ENCODE assay signal across 8 cellular contexts in the genomic region with DNA sequence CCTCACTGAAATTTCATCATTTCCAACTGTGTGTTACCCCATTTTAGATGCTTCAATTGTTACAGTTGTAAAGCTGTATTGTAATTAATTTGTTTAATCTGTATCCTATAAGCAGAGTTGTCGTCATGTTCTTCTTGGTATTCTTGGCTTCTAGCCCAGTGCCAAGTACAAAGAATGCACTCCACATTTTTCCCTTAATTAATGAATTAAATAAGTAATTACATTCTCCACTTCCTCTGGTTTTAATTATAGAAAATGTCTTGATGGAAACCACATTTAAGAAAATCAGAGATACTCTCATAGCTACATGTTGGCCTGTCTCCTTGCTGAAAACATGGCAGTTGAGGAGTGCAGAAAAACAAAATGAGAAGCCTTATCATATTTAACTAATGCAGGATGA. TPM values are rescaled to one million over a fixed set of nuclear protein-coding genes. Genes with fewer than 3 reads are reported as not detected.
DNase-seq lines count a peak whose midpoint lies in the region; ATAC-seq and TF ChIP-seq lines count a peak whose summit lies in the region.

No MANE protein-coding gene starts in this region.

- POLR2A ChIA-PET in activated naive CD8-positive, alpha-beta T cell treated with anti-CD3 and anti-CD28 coated beads, Interleukin-2, amount 10 ng/mL, durations not matched to agents 7 days and 5 days (lab: Charles Lee): interaction anchor here (1.1 to 1.3 kb wide), 5 partner anchors 57 to 193 kb away, joined by 3 to 8 read pairs (median 6); partner anchors contain the start of gene KRAS

- H3K4me1 Mint-ChIP-seq in activated naive CD8-positive, alpha-beta T cell treated with anti-CD3 and anti-CD28 coated beads, Interleukin-2, amount 10 ng/mL, durations not matched to agents 7 days and 5 days: peaks cover 15% of the 10 kb centered on the region
- H3K4me1 Mint-ChIP-seq in type B pancreatic cell (ENCODE audit: unreplicated experiment): peaks cover 4% of the 10 kb centered on the region

- peaks cover 6% of the 10 kb centered on the region for H3K4me1 ChIP-seq in cardiac muscle cell (ENCODE audit: low read depth)
- H3K4me1 ChIP-seq in right atrium auricular region: peaks cover 0 to 19% of the 10 kb centered on the region in 2 donors
- peaks cover 18% of the 10 kb centered on the region for H3K4me1 ChIP-seq in lower lobe of right lung

- no peak for ATAC-seq in activated naive CD8-positive, alpha-beta T cell treated with anti-CD3 and anti-CD28 coated beads, Interleukin-2, amount 10 ng/mL, durations not matched to agents 7 days and 5 days (ENCODE audit: low read depth)
- no peak for ATAC-seq in lower lobe of right lung
- ATAC-seq in HG02852 (IDR thresholded peaks at IDR 0.05; ENCODE audit: unreplicated experiment): no peak

- H3K36me3 ChIP-seq in cardiac muscle cell (no peaks in the 10 kb centered on the region), right atrium auricular region (no peaks in the 10 kb centered on the region), lower lobe of right lung (no peaks in the 10 kb centered on the region)

- no peak for TF ChIP-seq CTCF in cardiac muscle cell (IDR thresholded peaks at IDR 0.05; ENCODE audit: low read depth, low read length)
- no peak for TF ChIP-seq CTCF in right atrium auricular region (IDR thresholded peaks at IDR 0.05)
- no peak for TF ChIP-seq CTCF in lower lobe of right lung (IDR thresholded peaks at IDR 0.05)
- TF ChIP-seq CTCF in type B pancreatic cell (conservative IDR thresholded peaks at IDR 0.05): no peak

- H3K27ac Mint-ChIP-seq in activated naive CD8-positive, alpha-beta T cell treated with anti-CD3 and anti-CD28 coated beads, Interleukin-2, amount 10 ng/mL, durations not matched to agents 7 days and 5 days: peak overlapping the region; percentile 93
- peak overlapping the region; percentile 97 for H3K27ac Mint-ChIP-seq in type B pancreatic cell

- intact Hi-C loops in lower lobe of right lung (cut with DNase I): no loop called here
- intact Hi-C loops in posterior vena cava (cut with DNase I): no loop called here

- H3K27me3 ChIP-seq in cardiac muscle cell: no peaks in the 10 kb centered on the region
- H3K27me3 ChIP-seq in right atrium auricular region: no peaks in the 10 kb centered on the region
- H3K27me3 ChIP-seq in lower lobe of right lung (ENCODE audit: low read depth): no peaks in the 10 kb centered on the region

- H3K27ac ChIP-seq in cardiac muscle cell: no peak overlapping the region
- no peak overlapping the region for H3K27ac ChIP-seq in right atrium auricular region
- H3K27ac ChIP-seq in lower lobe of right lung: peak overlapping the region; percentile 94

- H3K4me3 Mint-ChIP-seq in activated naive CD8-positive, alpha-beta T cell treated with anti-CD3 and anti-CD28 coated beads, Interleukin-2, amount 10 ng/mL, durations not matched to agents 7 days and 5 days: peak overlapping the region; percentile 95
- peak overlapping the region; percentile 98 for H3K4me3 Mint-ChIP-seq in type B pancreatic cell

- no peak for DNase-seq in cardiac muscle cell (ENCODE audit: low read depth in 1 of 2, low spot score in 1 of 2)
- DNase-seq in right atrium auricular region (ENCODE audit: low spot score): no peak
- DNase-seq in activated naive CD8-positive, alpha-beta T cell treated with anti-CD3 and anti-CD28 coated beads, Interleukin-2, amount 10 ng/mL, durations not matched to agents 7 days and 5 days: no peak
- no peak for DNase-seq in lower lobe of right lung
- DNase-seq in type B pancreatic cell (ENCODE audit: extremely low spot score, unreplicated experiment): no peak
- no peak for DNase-seq in COLO668 (lab: John Stamatoyannopoulos, UW; ENCODE audit: unreplicated experiment)
- DNase-seq in posterior vena cava (ENCODE audit: low spot score): no peak

- H3K9me3 Mint-ChIP-seq in activated naive CD8-positive, alpha-beta T cell treated with anti-CD3 and anti-CD28 coated beads, Interleukin-2, amount 10 ng/mL, durations not matched to agents 7 days and 5 days: no peaks in the 10 kb centered on the region
- no peaks in the 10 kb centered on the region for H3K9me3 Mint-ChIP-seq in type B pancreatic cell

- H3K9me3 ChIP-seq in cardiac muscle cell (ENCODE audit: low read depth) (no peaks in the 10 kb centered on the region), right atrium auricular region (no peaks in the 10 kb centered on the region), lower lobe of right lung (no peaks in the 10 kb centered on the region)

- H3K27me3 Mint-ChIP-seq in activated naive CD8-positive, alpha-beta T cell treated with anti-CD3 and anti-CD28 coated beads, Interleukin-2, amount 10 ng/mL, durations not matched to agents 7 days and 5 days: peaks cover 2% of the 10 kb centered on the region
- no peaks in the 10 kb centered on the region for H3K27me3 Mint-ChIP-seq in type B pancreatic cell

- peaks cover 1% of the 10 kb centered on the region for H3K36me3 Mint-ChIP-seq in activated naive CD8-positive, alpha-beta T cell treated with anti-CD3 and anti-CD28 coated beads, Interleukin-2, amount 10 ng/mL, durations not matched to agents 7 days and 5 days
- no peaks in the 10 kb centered on the region for H3K36me3 Mint-ChIP-seq in type B pancreatic cell

- H3K4me3 ChIP-seq in cardiac muscle cell (peak overlapping the region; percentile 57), right atrium auricular region (peak overlapping the region in 1 of 2 donors; percentile 65), lower lobe of right lung (peak overlapping the region; percentile 75)

RNA-seq across cellular contexts. Expression of gene DNAI7, which starts 0.7 kb away (rescaled TPM):
- total RNA-seq in cardiac muscle cell (0.57 and 0.81 TPM in 2 replicates), right atrium auricular region (1 to 10 TPM; 1.5 to 1.6 TPM), lower lobe of right lung (6.7 TPM), type B pancreatic cell (ENCODE audit: low replicate concordance) (1.4 and 1.8 TPM in 2 replicates), posterior vena cava (1 to 10 TPM in 1 of 2 donors, not detected in 1; 1.1 TPM)
- polyA plus RNA-seq in cardiac muscle cell: 0.77 and 1.2 TPM in 2 replicates
- total RNA-seq in activated naive CD8-positive, alpha-beta T cell treated with anti-CD3 and anti-CD28 coated beads, Interleukin-2, amount 10 ng/mL, durations not matched to agents 7 days and 5 days: under 1 TPM in 1 of 2 experiments, not detected in 1; 0.14 TPM

RNA-seq across cellular contexts. Expression of gene ETFRF1, which starts 0.8 kb away (rescaled TPM):
- 20.8 and 35.4 TPM in 2 replicates for total RNA-seq in cardiac muscle cell
- polyA plus RNA-seq in cardiac muscle cell: 56.9 and 68.5 TPM in 2 replicates
- 10 to 100 TPM; 48.7 to 82.4 TPM for total RNA-seq in right atrium auricular region
- total RNA-seq in activated naive CD8-positive, alpha-beta T cell treated with anti-CD3 and anti-CD28 coated beads, Interleukin-2, amount 10 ng/mL, durations not matched to agents 7 days and 5 days: 10 to 100 TPM; 16.2 to 17.9 TPM
- total RNA-seq in lower lobe of right lung: 24.7 TPM
- 14.2 and 33.6 TPM in 2 replicates for total RNA-seq in type B pancreatic cell (ENCODE audit: low replicate concordance)
- 10 to 100 TPM; 21.2 to 26.5 TPM for total RNA-seq in posterior vena cava

RNA-seq across cellular contexts. Expression of gene KRAS, which starts 56.5 kb away (rescaled TPM):
- total RNA-seq in cardiac muscle cell (9.3 and 13.9 TPM in 2 replicates), right atrium auricular region (1 to 10 TPM; 9.6 to 9.9 TPM), lower lobe of right lung (28.6 TPM), type B pancreatic cell (ENCODE audit: low replicate concordance) (37.4 and 93.3 TPM in 2 replicates), posterior vena cava (10 to 100 TPM; 22.5 to 35.0 TPM)
- polyA plus RNA-seq in cardiac muscle cell: 30.4 and 46.5 TPM in 2 replicates
- 10 to 100 TPM; 33.7 to 36.1 TPM for total RNA-seq in activated naive CD8-positive, alpha-beta T cell treated with anti-CD3 and anti-CD28 coated beads, Interleukin-2, amount 10 ng/mL, durations not matched to agents 7 days and 5 days
